1 cellular context compared by ENCODE assay signal in the genomic region with DNA sequence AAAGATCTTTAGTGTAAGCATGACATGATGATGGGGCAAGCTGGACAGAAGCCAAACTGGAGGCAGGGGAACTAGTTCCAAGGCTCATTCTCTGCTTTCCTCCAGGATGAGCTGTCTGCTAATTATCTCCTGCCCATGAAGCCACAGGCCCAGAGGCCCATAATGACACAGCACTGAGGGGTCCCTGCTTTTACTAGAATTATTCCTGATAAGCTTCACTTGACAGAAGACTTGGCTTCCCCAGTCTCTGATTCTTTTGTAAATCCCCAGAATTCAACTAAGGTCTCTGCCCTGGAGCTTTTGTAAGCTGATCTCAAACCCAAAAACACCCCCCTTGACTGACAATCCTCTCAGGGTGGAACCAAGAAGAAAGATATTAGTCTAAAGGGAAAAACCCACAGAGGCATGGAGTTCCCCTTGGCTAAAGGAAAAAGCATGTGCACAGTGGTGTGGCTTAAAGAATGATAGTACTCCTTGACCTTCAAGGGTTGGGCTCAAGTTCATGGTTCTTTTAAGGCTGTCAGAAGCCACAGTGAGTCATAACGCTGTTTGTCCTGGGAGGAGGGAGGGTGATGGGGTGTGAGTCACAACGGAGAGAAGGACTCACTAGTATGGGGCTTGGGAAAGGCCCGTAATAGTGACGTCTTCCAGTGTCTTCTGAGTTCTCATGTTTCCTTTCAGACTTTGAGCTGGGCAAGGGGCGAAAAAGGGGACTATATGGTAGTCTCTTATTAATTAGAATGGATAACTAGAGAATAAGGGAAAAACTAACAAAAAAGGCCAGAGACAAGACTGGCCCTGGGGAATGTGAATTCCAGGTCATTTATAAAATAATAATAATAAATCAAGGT.
TF ChIP-seq lines count a peak whose summit lies in the region.

No MANE protein-coding gene starts in this region.

TF ChIP-seq in GM12878, 131 proteins besides CTCF, POLR2A, EP300 and RAD21 (continued from another document and continues in another):
- TF ChIP-seq, protein P1, sequence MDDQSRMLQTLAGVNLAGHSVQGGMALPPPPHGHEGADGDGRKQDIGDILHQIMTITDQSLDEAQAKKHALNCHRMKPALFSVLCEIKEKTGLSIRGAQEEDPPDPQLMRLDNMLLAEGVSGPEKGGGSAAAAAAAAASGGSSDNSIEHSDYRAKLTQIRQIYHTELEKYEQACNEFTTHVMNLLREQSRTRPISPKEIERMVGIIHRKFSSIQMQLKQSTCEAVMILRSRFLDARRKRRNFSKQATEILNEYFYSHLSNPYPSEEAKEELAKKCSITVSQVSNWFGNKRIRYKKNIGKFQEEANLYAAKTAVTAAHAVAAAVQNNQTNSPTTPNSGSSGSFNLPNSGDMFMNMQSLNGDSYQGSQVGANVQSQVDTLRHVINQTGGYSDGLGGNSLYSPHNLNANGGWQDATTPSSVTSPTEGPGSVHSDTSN (IDR thresholded peaks at IDR 0.05; ENCODE audit: insufficient replicate concordance, low read depth, low read length) = peak; percentile 54
- TF ChIP-seq FOS (IDR thresholded peaks at IDR 0.05; ENCODE audit: borderline replicate concordance, extremely low read depth, insufficient read length) = no peak
- peak; percentile 71 for TF ChIP-seq KLF5 (IDR thresholded peaks at IDR 0.05; ENCODE audit: partially characterized antibody)
- TF ChIP-seq SREBF2 (IDR thresholded peaks at IDR 0.05; ENCODE audit: low read length) = no peak
- TF ChIP-seq, protein P2, sequence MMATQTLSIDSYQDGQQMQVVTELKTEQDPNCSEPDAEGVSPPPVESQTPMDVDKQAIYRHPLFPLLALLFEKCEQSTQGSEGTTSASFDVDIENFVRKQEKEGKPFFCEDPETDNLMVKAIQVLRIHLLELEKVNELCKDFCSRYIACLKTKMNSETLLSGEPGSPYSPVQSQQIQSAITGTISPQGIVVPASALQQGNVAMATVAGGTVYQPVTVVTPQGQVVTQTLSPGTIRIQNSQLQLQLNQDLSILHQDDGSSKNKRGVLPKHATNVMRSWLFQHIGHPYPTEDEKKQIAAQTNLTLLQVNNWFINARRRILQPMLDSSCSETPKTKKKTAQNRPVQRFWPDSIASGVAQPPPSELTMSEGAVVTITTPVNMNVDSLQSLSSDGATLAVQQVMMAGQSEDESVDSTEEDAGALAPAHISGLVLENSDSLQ (IDR thresholded peaks at IDR 0.05) = peak; percentile 93
- no peak for TF ChIP-seq SUPT20H (IDR thresholded peaks at IDR 0.05; ENCODE audit: borderline replicate concordance, control insufficient read depth, low read depth, low read length)
- no peak for TF ChIP-seq BRCA1 (IDR thresholded peaks at IDR 0.05; ENCODE audit: low read depth, low read length)
- TF ChIP-seq, protein P3, sequence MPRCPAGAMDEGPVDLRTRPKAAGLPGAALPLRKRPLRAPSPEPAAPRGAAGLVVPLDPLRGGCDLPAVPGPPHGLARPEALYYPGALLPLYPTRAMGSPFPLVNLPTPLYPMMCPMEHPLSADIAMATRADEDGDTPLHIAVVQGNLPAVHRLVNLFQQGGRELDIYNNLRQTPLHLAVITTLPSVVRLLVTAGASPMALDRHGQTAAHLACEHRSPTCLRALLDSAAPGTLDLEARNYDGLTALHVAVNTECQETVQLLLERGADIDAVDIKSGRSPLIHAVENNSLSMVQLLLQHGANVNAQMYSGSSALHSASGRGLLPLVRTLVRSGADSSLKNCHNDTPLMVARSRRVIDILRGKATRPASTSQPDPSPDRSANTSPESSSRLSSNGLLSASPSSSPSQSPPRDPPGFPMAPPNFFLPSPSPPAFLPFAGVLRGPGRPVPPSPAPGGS (IDR thresholded peaks at IDR 0.05; ENCODE audit: borderline replicate concordance, insufficient read depth, low read depth, low read length, poor library complexity, severe bottlenecking) = peak; percentile 96
- TF ChIP-seq, protein P4, sequence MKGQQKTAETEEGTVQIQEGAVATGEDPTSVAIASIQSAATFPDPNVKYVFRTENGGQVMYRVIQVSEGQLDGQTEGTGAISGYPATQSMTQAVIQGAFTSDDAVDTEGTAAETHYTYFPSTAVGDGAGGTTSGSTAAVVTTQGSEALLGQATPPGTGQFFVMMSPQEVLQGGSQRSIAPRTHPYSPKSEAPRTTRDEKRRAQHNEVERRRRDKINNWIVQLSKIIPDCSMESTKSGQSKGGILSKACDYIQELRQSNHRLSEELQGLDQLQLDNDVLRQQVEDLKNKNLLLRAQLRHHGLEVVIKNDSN (IDR thresholded peaks at IDR 0.05; ENCODE audit: borderline replicate concordance, extremely low read length, insufficient read depth, low read depth, low read length) = no peak
- TF ChIP-seq SMARCA5 (IDR thresholded peaks at IDR 0.05) = no peak
- peak; percentile 88 for TF ChIP-seq CREM (IDR thresholded peaks at IDR 0.05; ENCODE audit: low read depth)
- TF ChIP-seq POLR2AphosphoS5 (IDR thresholded peaks at IDR 0.05; ENCODE audit: low read length) = no peak
- peak; percentile 87; the same call in 1 of the 2 replicates for TF ChIP-seq ZBED1 (IDR thresholded peaks at IDR 0.05; ENCODE audit: borderline replicate concordance)
- TF ChIP-seq CEBPB (IDR thresholded peaks at IDR 0.05; ENCODE audit: borderline replicate concordance in 1 of 2, low read depth in 2 of 2, low read length in 2 of 2) = no peak
- no peak for TF ChIP-seq FOXK2 (IDR thresholded peaks at IDR 0.05)
- TF ChIP-seq RFX5 (IDR thresholded peaks at IDR 0.05; ENCODE audit: low read depth, low read length) = no peak
- TF ChIP-seq MEF2B (IDR thresholded peaks at IDR 0.05; ENCODE audit: partially characterized antibody, poor library complexity, severe bottlenecking) = peak; percentile 76
- no peak for TF ChIP-seq HDGF (IDR thresholded peaks at IDR 0.05)
- peak; percentile 92 for TF ChIP-seq MTA2 (IDR thresholded peaks at IDR 0.05; ENCODE audit: low read depth)
- TF ChIP-seq SUZ12 (IDR thresholded peaks at IDR 0.05; ENCODE audit: unreplicated experiment) = no peak
- no peak for TF ChIP-seq STAT1 (conservative IDR thresholded peaks at IDR 0.05)
- TF ChIP-seq NFYA (IDR thresholded peaks at IDR 0.05; ENCODE audit: borderline replicate concordance, low read depth, low read length) = no peak
- TF ChIP-seq SMAD5 (IDR thresholded peaks at IDR 0.05; ENCODE audit: low read depth) = no peak
- TF ChIP-seq, protein P5, sequence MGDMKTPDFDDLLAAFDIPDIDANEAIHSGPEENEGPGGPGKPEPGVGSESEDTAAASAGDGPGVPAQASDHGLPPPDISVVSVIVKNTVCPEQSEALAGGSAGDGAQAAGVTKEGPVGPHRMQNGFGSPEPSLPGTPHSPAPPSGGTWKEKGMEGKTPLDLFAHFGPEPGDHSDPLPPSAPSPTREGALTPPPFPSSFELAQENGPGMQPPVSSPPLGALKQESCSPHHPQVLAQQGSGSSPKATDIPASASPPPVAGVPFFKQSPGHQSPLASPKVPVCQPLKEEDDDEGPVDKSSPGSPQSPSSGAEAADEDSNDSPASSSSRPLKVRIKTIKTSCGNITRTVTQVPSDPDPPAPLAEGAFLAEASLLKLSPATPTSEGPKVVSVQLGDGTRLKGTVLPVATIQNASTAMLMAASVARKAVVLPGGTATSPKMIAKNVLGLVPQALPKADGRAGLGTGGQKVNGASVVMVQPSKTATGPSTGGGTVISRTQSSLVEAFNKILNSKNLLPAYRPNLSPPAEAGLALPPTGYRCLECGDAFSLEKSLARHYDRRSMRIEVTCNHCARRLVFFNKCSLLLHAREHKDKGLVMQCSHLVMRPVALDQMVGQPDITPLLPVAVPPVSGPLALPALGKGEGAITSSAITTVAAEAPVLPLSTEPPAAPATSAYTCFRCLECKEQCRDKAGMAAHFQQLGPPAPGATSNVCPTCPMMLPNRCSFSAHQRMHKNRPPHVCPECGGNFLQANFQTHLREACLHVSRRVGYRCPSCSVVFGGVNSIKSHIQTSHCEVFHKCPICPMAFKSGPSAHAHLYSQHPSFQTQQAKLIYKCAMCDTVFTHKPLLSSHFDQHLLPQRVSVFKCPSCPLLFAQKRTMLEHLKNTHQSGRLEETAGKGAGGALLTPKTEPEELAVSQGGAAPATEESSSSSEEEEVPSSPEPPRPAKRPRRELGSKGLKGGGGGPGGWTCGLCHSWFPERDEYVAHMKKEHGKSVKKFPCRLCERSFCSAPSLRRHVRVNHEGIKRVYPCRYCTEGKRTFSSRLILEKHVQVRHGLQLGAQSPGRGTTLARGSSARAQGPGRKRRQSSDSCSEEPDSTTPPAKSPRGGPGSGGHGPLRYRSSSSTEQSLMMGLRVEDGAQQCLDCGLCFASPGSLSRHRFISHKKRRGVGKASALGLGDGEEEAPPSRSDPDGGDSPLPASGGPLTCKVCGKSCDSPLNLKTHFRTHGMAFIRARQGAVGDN (IDR thresholded peaks at IDR 0.05) = peak; percentile 16; the same call in 1 of the 2 replicates
- TF ChIP-seq, protein P6, sequence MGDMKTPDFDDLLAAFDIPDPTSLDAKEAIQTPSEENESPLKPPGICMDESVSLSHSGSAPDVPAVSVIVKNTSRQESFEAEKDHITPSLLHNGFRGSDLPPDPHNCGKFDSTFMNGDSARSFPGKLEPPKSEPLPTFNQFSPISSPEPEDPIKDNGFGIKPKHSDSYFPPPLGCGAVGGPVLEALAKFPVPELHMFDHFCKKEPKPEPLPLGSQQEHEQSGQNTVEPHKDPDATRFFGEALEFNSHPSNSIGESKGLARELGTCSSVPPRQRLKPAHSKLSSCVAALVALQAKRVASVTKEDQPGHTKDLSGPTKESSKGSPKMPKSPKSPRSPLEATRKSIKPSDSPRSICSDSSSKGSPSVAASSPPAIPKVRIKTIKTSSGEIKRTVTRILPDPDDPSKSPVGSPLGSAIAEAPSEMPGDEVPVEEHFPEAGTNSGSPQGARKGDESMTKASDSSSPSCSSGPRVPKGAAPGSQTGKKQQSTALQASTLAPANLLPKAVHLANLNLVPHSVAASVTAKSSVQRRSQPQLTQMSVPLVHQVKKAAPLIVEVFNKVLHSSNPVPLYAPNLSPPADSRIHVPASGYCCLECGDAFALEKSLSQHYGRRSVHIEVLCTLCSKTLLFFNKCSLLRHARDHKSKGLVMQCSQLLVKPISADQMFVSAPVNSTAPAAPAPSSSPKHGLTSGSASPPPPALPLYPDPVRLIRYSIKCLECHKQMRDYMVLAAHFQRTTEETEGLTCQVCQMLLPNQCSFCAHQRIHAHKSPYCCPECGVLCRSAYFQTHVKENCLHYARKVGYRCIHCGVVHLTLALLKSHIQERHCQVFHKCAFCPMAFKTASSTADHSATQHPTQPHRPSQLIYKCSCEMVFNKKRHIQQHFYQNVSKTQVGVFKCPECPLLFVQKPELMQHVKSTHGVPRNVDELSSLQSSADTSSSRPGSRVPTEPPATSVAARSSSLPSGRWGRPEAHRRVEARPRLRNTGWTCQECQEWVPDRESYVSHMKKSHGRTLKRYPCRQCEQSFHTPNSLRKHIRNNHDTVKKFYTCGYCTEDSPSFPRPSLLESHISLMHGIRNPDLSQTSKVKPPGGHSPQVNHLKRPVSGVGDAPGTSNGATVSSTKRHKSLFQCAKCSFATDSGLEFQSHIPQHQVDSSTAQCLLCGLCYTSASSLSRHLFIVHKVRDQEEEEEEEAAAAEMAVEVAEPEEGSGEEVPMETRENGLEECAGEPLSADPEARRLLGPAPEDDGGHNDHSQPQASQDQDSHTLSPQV (IDR thresholded peaks at IDR 0.05) = no peak
- TF ChIP-seq BCL11A (IDR thresholded peaks at IDR 0.05; ENCODE audit: low read depth, low read length) = peak; percentile 96
- peak; percentile 41; the same call in 1 of the 2 replicates for TF ChIP-seq CBX5 (IDR thresholded peaks at IDR 0.05; ENCODE audit: low read depth)
- no peak for TF ChIP-seq YBX1 (IDR thresholded peaks at IDR 0.05)
- TF ChIP-seq RAD51 (IDR thresholded peaks at IDR 0.05) = no peak
- no peak for TF ChIP-seq LARP7 (IDR thresholded peaks at IDR 0.05)
- no peak for TF ChIP-seq SMC3 (IDR thresholded peaks at IDR 0.05; ENCODE audit: borderline replicate concordance, low read length)
- TF ChIP-seq IKZF2 (IDR thresholded peaks at IDR 0.05) = peak; percentile 99
- peak; percentile 98 for TF ChIP-seq NFIC (IDR thresholded peaks at IDR 0.05; ENCODE audit: low read depth, low read length)
- no peak for TF ChIP-seq ZNF384 (IDR thresholded peaks at IDR 0.05; ENCODE audit: borderline replicate concordance, low read depth, low read length)
- peak; percentile 63; the same call in 1 of the 2 replicates for TF ChIP-seq SPI1 (IDR thresholded peaks at IDR 0.05; ENCODE audit: borderline replicate concordance, insufficient read depth, low read depth, low read length)
- TF ChIP-seq, protein P7, sequence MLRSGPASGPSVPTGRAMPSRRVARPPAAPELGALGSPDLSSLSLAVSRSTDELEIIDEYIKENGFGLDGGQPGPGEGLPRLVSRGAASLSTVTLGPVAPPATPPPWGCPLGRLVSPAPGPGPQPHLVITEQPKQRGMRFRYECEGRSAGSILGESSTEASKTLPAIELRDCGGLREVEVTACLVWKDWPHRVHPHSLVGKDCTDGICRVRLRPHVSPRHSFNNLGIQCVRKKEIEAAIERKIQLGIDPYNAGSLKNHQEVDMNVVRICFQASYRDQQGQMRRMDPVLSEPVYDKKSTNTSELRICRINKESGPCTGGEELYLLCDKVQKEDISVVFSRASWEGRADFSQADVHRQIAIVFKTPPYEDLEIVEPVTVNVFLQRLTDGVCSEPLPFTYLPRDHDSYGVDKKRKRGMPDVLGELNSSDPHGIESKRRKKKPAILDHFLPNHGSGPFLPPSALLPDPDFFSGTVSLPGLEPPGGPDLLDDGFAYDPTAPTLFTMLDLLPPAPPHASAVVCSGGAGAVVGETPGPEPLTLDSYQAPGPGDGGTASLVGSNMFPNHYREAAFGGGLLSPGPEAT (IDR thresholded peaks at IDR 0.05; ENCODE audit: low read depth) = peak; percentile 98
- TF ChIP-seq, protein P8, sequence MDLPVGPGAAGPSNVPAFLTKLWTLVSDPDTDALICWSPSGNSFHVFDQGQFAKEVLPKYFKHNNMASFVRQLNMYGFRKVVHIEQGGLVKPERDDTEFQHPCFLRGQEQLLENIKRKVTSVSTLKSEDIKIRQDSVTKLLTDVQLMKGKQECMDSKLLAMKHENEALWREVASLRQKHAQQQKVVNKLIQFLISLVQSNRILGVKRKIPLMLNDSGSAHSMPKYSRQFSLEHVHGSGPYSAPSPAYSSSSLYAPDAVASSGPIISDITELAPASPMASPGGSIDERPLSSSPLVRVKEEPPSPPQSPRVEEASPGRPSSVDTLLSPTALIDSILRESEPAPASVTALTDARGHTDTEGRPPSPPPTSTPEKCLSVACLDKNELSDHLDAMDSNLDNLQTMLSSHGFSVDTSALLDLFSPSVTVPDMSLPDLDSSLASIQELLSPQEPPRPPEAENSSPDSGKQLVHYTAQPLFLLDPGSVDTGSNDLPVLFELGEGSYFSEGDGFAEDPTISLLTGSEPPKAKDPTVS (IDR thresholded peaks at IDR 0.05; ENCODE audit: low read depth, low read length) = no peak
- peak; percentile 72; the same call in 1 of the 2 replicates for TF ChIP-seq MTA3 (IDR thresholded peaks at IDR 0.05; ENCODE audit: borderline replicate concordance, low read length)
- no peak for TF ChIP-seq EZH2 (IDR thresholded peaks at IDR 0.05; ENCODE audit: borderline replicate concordance, control insufficient read depth, low read depth, low read length)
- TF ChIP-seq, protein P9, sequence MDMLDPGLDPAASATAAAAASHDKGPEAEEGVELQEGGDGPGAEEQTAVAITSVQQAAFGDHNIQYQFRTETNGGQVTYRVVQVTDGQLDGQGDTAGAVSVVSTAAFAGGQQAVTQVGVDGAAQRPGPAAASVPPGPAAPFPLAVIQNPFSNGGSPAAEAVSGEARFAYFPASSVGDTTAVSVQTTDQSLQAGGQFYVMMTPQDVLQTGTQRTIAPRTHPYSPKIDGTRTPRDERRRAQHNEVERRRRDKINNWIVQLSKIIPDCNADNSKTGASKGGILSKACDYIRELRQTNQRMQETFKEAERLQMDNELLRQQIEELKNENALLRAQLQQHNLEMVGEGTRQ (IDR thresholded peaks at IDR 0.05; ENCODE audit: borderline replicate concordance, low read depth, low read length) = no peak
